In genomic region chr22:19473578-19473977, GRCh38 we compare ENCODE assay signal across 15 cellular contexts. TPM values are rescaled to one million over a fixed set of nuclear protein-coding genes. Genes with fewer than 3 reads are reported as not detected.
DNase-seq lines count a peak whose midpoint lies in the region; ATAC-seq and TF ChIP-seq lines count a peak whose summit lies in the region.
"Had no signal": no experiment of that assay in that cellular context is flagged by ENCODE, and none has a peak within 500 bp of the region (broad histone marks: within the 10 kb centered on the region; RNA-seq: fewer than 3 reads in every experiment).

No MANE protein-coding gene starts in this region.

- H3K4me1 ChIP-seq in Panc1 (ENCODE audit: control insufficient read depth, insufficient read depth, low read length): peaks cover 3% of the 10 kb centered on the region; the same call in 1 of the 2 replicates
- H3K4me1 ChIP-seq in right atrium auricular region: peaks cover 0 to 15% of the 10 kb centered on the region in 2 donors

- BruUV-seq in Panc1 (replicated peaks; lab: Mats Ljungman, UMichigan): no TSS peak

- TF ChIP-seq CTCF in Panc1 (IDR thresholded peaks at IDR 0.05): no peak
- TF ChIP-seq CTCF in right atrium auricular region (IDR thresholded peaks at IDR 0.05): no peak

- H3K9me3 Mint-ChIP-seq in activated naive CD8-positive, alpha-beta T cell treated with anti-CD3 and anti-CD28 coated beads, Interleukin-2, amount 50 U/mL, for 24 hours: no peaks in the 10 kb centered on the region
- no peaks in the 10 kb centered on the region for H3K9me3 Mint-ChIP-seq in activated naive CD8-positive, alpha-beta T cell treated with anti-CD3 and anti-CD28 coated beads for 36 hours
- no peaks in the 10 kb centered on the region for H3K9me3 Mint-ChIP-seq in stimulated activated effector memory CD8-positive, alpha-beta T cell treated with anti-CD3 and anti-CD28 coated beads, Interleukin-12 subunit alpha, Interleukin-12 subunit beta, amount 100 ng/mL, for 72 hours

- no peak for DNase-seq in activated naive CD8-positive, alpha-beta T cell treated with anti-CD3 and anti-CD28 coated beads, Interleukin-2, amount 50 U/mL, for 24 hours
- no peak for DNase-seq in activated naive CD8-positive, alpha-beta T cell treated with anti-CD3 and anti-CD28 coated beads for 36 hours
- DNase-seq in Panc1 (ENCODE audit: low read depth, low spot score): no peak
- no peak for DNase-seq in stimulated activated effector memory CD8-positive, alpha-beta T cell treated with anti-CD3 and anti-CD28 coated beads, Interleukin-12 subunit alpha, Interleukin-12 subunit beta, amount 100 ng/mL, for 72 hours (ENCODE audit: low spot score in 2 of 2)
- DNase-seq in right atrium auricular region (ENCODE audit: low spot score): no peak
- no peak for DNase-seq in NCI-H446 treated with DMSO at 0.1 percent for 48 hours (lab: John Stamatoyannopoulos, UW)
- no peak for DNase-seq in OCI-M1 (lab: John Stamatoyannopoulos, UW)
- DNase-seq: ACHN; activated CD8-positive, alpha-beta T cell treated with anti-CD3 and anti-CD28 coated beads, Interleukin-2, amount 10 ng/mL, durations not matched to agents 7 days and 5 days; amniotic stem cell; NCI-H2171 treated with DMSO at 0.1 percent for 48 hours; retina; stimulated activated CD4-positive, alpha-beta T cell treated with anti-CD3 and anti-CD28 coated beads, Interleukin-1b, Interleukin-23, amount 100 ng/mL, for 48 hours had no signal

- H3K27ac Mint-ChIP-seq in activated naive CD8-positive, alpha-beta T cell treated with anti-CD3 and anti-CD28 coated beads, Interleukin-2, amount 50 U/mL, for 24 hours: no peak overlapping the region
- no peak overlapping the region for H3K27ac Mint-ChIP-seq in activated naive CD8-positive, alpha-beta T cell treated with anti-CD3 and anti-CD28 coated beads for 36 hours
- H3K27ac Mint-ChIP-seq in stimulated activated effector memory CD8-positive, alpha-beta T cell treated with anti-CD3 and anti-CD28 coated beads, Interleukin-12 subunit alpha, Interleukin-12 subunit beta, amount 100 ng/mL, for 72 hours: peak overlapping the region; percentile 23
- H3K27ac Mint-ChIP-seq: activated CD8-positive, alpha-beta T cell treated with anti-CD3 and anti-CD28 coated beads, Interleukin-2, amount 10 ng/mL, durations not matched to agents 7 days and 5 days had no signal

- H3K27ac ChIP-seq in Panc1 (ENCODE audit: low read length) (no peak overlapping the region), right atrium auricular region (no peak overlapping the region)

- H3K9me3 ChIP-seq in Panc1 (ENCODE audit: control insufficient read depth, insufficient read depth, low read depth, low read length) (no peaks in the 10 kb centered on the region), right atrium auricular region (no peaks in the 10 kb centered on the region)

- POLR2A ChIA-PET in Panc1 (lab: Charles Lee): interaction anchor here (0.6 kb wide), 1 partner anchor 356 kb away, joined by 3 read pairs; no protein-coding TSS in a partner anchor

- H3K4me3 Mint-ChIP-seq in activated naive CD8-positive, alpha-beta T cell treated with anti-CD3 and anti-CD28 coated beads, Interleukin-2, amount 50 U/mL, for 24 hours: no peak overlapping the region
- H3K4me3 Mint-ChIP-seq in activated naive CD8-positive, alpha-beta T cell treated with anti-CD3 and anti-CD28 coated beads for 36 hours: no peak overlapping the region
- no peak overlapping the region for H3K4me3 Mint-ChIP-seq in stimulated activated effector memory CD8-positive, alpha-beta T cell treated with anti-CD3 and anti-CD28 coated beads, Interleukin-12 subunit alpha, Interleukin-12 subunit beta, amount 100 ng/mL, for 72 hours
- H3K4me3 Mint-ChIP-seq: activated CD8-positive, alpha-beta T cell treated with anti-CD3 and anti-CD28 coated beads, Interleukin-2, amount 10 ng/mL, durations not matched to agents 7 days and 5 days had no signal

- H3K36me3 ChIP-seq in Panc1 (ENCODE audit: control insufficient read depth, insufficient read depth, low read length): peaks cover 6% of the 10 kb centered on the region
- H3K36me3 ChIP-seq in right atrium auricular region: peaks cover 67% of the 10 kb centered on the region

- ATAC-seq in activated naive CD8-positive, alpha-beta T cell treated with anti-CD3 and anti-CD28 coated beads, Interleukin-2, amount 50 U/mL, for 24 hours: peak; percentile 29
- peak; percentile 61; the same call in 1 of the 2 replicates for ATAC-seq in Panc1
- peak; percentile 19 for ATAC-seq in esophagus mucosa
- no peak for ATAC-seq in stimulated activated effector memory CD8-positive, alpha-beta T cell treated with anti-CD3 and anti-CD28 coated beads, Interleukin-12 subunit alpha, Interleukin-12 subunit beta, amount 100 ng/mL, for 72 hours
- ATAC-seq: activated CD8-positive, alpha-beta T cell treated with anti-CD3 and anti-CD28 coated beads, Interleukin-2, amount 10 ng/mL, durations not matched to agents 7 days and 5 days; SK-N-SH treated with all-trans-retinoic acid at 6 μM for 48 hours had no signal

- in situ Hi-C loops in Panc1 (cut with HindIII; ENCODE audit: low pct_unique_long_range_greater_than_20kb, low sequenced_read_pairs): no loop called here

- no peaks in the 10 kb centered on the region for H3K27me3 Mint-ChIP-seq in activated naive CD8-positive, alpha-beta T cell treated with anti-CD3 and anti-CD28 coated beads, Interleukin-2, amount 50 U/mL, for 24 hours
- no peaks in the 10 kb centered on the region for H3K27me3 Mint-ChIP-seq in activated naive CD8-positive, alpha-beta T cell treated with anti-CD3 and anti-CD28 coated beads for 36 hours

- CTCF ChIA-PET in Panc1 (lab: Charles Lee): interaction anchor here (0.6 kb wide), 1 partner anchor 16 kb away, joined by 3 read pairs; no protein-coding TSS in a partner anchor

- H3K27me3 ChIP-seq in Panc1 (ENCODE audit: control insufficient read depth, insufficient read depth, low read length): no peaks in the 10 kb centered on the region
- H3K27me3 ChIP-seq in right atrium auricular region: no peaks in the 10 kb centered on the region

- H3K4me1 Mint-ChIP-seq in activated naive CD8-positive, alpha-beta T cell treated with anti-CD3 and anti-CD28 coated beads, Interleukin-2, amount 50 U/mL, for 24 hours: peaks cover 18% of the 10 kb centered on the region
- peaks cover 19% of the 10 kb centered on the region for H3K4me1 Mint-ChIP-seq in activated naive CD8-positive, alpha-beta T cell treated with anti-CD3 and anti-CD28 coated beads for 36 hours
- peaks cover 36% of the 10 kb centered on the region for H3K4me1 Mint-ChIP-seq in stimulated activated effector memory CD8-positive, alpha-beta T cell treated with anti-CD3 and anti-CD28 coated beads, Interleukin-12 subunit alpha, Interleukin-12 subunit beta, amount 100 ng/mL, for 72 hours

- H3K4me3 ChIP-seq in Panc1 (ENCODE audit: low read depth in 2 of 2, low read length in 2 of 2) (no peak overlapping the region), right atrium auricular region (no peak overlapping the region)

- H3K36me3 Mint-ChIP-seq in activated naive CD8-positive, alpha-beta T cell treated with anti-CD3 and anti-CD28 coated beads, Interleukin-2, amount 50 U/mL, for 24 hours (ENCODE audit: low read depth): peaks cover 38% of the 10 kb centered on the region
- peaks cover 12% of the 10 kb centered on the region for H3K36me3 Mint-ChIP-seq in activated naive CD8-positive, alpha-beta T cell treated with anti-CD3 and anti-CD28 coated beads for 36 hours
- H3K36me3 Mint-ChIP-seq in stimulated activated effector memory CD8-positive, alpha-beta T cell treated with anti-CD3 and anti-CD28 coated beads, Interleukin-12 subunit alpha, Interleukin-12 subunit beta, amount 100 ng/mL, for 72 hours: peaks cover 69% of the 10 kb centered on the region

- intact Hi-C loops in Panc1 (cut with micrococcal nuclease; ENCODE audit: unreplicated experiment): no loop called here

RNA-seq across cellular contexts. Expression of gene UFD1, which starts 5.4 kb away (rescaled TPM):
- 10 to 100 TPM; 71.1 to 79.3 TPM for total RNA-seq in activated naive CD8-positive, alpha-beta T cell treated with anti-CD3 and anti-CD28 coated beads for 36 hours
- total RNA-seq in Panc1 (2021; ENCODE audit: unreplicated experiment): 82.8 TPM
- polyA plus RNA-seq in Panc1 (2012; ENCODE audit: insufficient read length): 124 TPM
- total RNA-seq in esophagus mucosa: 57.9 TPM
- total RNA-seq in right atrium auricular region: 10 to 100 TPM; 22.7 to 33.8 TPM

RNA-seq across cellular contexts. Expression of gene CDC45, which starts 6.1 kb away (rescaled TPM):
- total RNA-seq in activated naive CD8-positive, alpha-beta T cell treated with anti-CD3 and anti-CD28 coated beads for 36 hours: 100 to 1,000 TPM; 110 to 114 TPM
- total RNA-seq in Panc1 (2021; ENCODE audit: unreplicated experiment): 26.1 TPM
- polyA plus RNA-seq in Panc1 (2012; ENCODE audit: insufficient read length): 16.0 TPM
- 10.0 TPM for total RNA-seq in esophagus mucosa
- 1 to 10 TPM in 1 of 2 donors, not detected in 1; 3.3 TPM for total RNA-seq in right atrium auricular region

RNA-seq across cellular contexts. Expression of gene C22orf39, which starts 26.1 kb away (rescaled TPM):
- 10 to 100 TPM; 21.7 to 23.6 TPM for total RNA-seq in activated naive CD8-positive, alpha-beta T cell treated with anti-CD3 and anti-CD28 coated beads for 36 hours
- total RNA-seq in Panc1 (2021; ENCODE audit: unreplicated experiment) (20.5 TPM), esophagus mucosa (11.8 TPM), right atrium auricular region (10 to 100 TPM; 61.0 to 68.7 TPM)
- polyA plus RNA-seq in Panc1 (2012; ENCODE audit: insufficient read length): 25.8 TPM

RNA-seq across cellular contexts. Expression of gene MRPL40, which starts 41.2 kb away (rescaled TPM):
- 10 to 100 TPM; 47.7 to 48.3 TPM for total RNA-seq in activated naive CD8-positive, alpha-beta T cell treated with anti-CD3 and anti-CD28 coated beads for 36 hours
- total RNA-seq in Panc1 (2021; ENCODE audit: unreplicated experiment) (36.3 TPM), esophagus mucosa (26.4 TPM), right atrium auricular region (10 to 100 TPM; 31.9 to 40.9 TPM)
- 32.0 TPM for polyA plus RNA-seq in Panc1 (2012; ENCODE audit: insufficient read length)

RNA-seq across cellular contexts. Expression of gene HIRA, which starts 42.0 kb away (rescaled TPM):
- 10 to 100 TPM; 42.9 to 47.6 TPM for total RNA-seq in activated naive CD8-positive, alpha-beta T cell treated with anti-CD3 and anti-CD28 coated beads for 36 hours
- total RNA-seq in Panc1 (2021; ENCODE audit: unreplicated experiment) (23.8 TPM), esophagus mucosa (15.8 TPM), right atrium auricular region (10 to 100 TPM in 1 of 2 donors, 1 to 10 TPM in 1; 9.8 to 15.7 TPM)
- 20.9 TPM for polyA plus RNA-seq in Panc1 (2012; ENCODE audit: insufficient read length)
